21 cellular contexts compared by ENCODE assay signal in genomic region chr1:91552091-91552490, GRCh38. TPM values are rescaled to one million over a fixed set of nuclear protein-coding genes. Genes with fewer than 3 reads are reported as not detected.
DNase-seq lines count a peak whose midpoint lies in the region; TF ChIP-seq lines count a peak whose summit lies in the region.
"Had no signal": no experiment of that assay in that cellular context is flagged by ENCODE, and none has a peak within 500 bp of the region (broad histone marks: within the 10 kb centered on the region; RNA-seq: fewer than 3 reads in every experiment).

No MANE protein-coding gene starts in this region.

- H3K9me3 Mint-ChIP-seq in MCF 10A (ENCODE audit: unreplicated experiment), result no peaks in the 10 kb centered on the region
- peaks cover 15% of the 10 kb centered on the region for H3K9me3 Mint-ChIP-seq in activated CD4-positive, alpha-beta memory T cell treated with anti-CD3 and anti-CD28 coated beads, Interleukin-2, amount 10 ng/mL, durations not matched to agents 7 days and 5 days

- no peaks in the 10 kb centered on the region for H3K9me3 ChIP-seq in breast epithelium
- no peaks in the 10 kb centered on the region for H3K9me3 ChIP-seq in suprapubic skin
- H3K9me3 ChIP-seq: tibial artery had no signal

- DNase-seq in breast epithelium (ENCODE audit: low spot score in 2 of 2), result no peak
- DNase-seq in MCF 10A (ENCODE audit: unreplicated experiment), result no peak
- no peak for DNase-seq in activated CD4-positive, alpha-beta memory T cell treated with anti-CD3 and anti-CD28 coated beads, Interleukin-2, amount 10 ng/mL, durations not matched to agents 7 days and 5 days
- peak; percentile 52 for DNase-seq in fibroblast of peridontal ligament (ENCODE audit: extremely low read depth)
- no peak for DNase-seq in suprapubic skin (ENCODE audit: low spot score in 2 of 2)
- no peak for DNase-seq in NCI-H226
- no peak for DNase-seq in NCI-H748 (lab: John Stamatoyannopoulos, UW; ENCODE audit: unreplicated experiment)
- no peak for DNase-seq in germinal center (ENCODE audit: low spot score)
- DNase-seq: activated CD8-positive, alpha-beta memory T cell treated with anti-CD3 and anti-CD28 coated beads, Interleukin-2, amount 50 U/mL, for 4 hours; activated naive CD4-positive, alpha-beta T cell; DND-41; erythroblast; mammary epithelial cell; NCI-H1048; NCI-H187 treated with DMSO at 0.1 percent for 48 hours; occipital lobe; OCI-M1; retina; stimulated activated CD4-positive, alpha-beta T cell treated with anti-CD3 and anti-CD28 coated beads, Interleukin-2, amount 100 ng/mL, for 48 hours; stimulated activated naive CD4-positive, alpha-beta T cell treated with Interleukin-2 at 50 U/mL for 16 hours; tibial artery had no signal

- TF ChIP-seq EP300 in suprapubic skin (IDR thresholded peaks at IDR 0.05), result no peak

- peaks cover 3 to 13% of the 10 kb centered on the region in 2 donors for H3K4me1 ChIP-seq in breast epithelium
- peaks cover 33% of the 10 kb centered on the region for H3K4me1 ChIP-seq in suprapubic skin

- H3K36me3 Mint-ChIP-seq in MCF 10A (ENCODE audit: insufficient read depth, unreplicated experiment), result no peaks in the 10 kb centered on the region
- peaks cover 37% of the 10 kb centered on the region for H3K36me3 Mint-ChIP-seq in activated CD4-positive, alpha-beta memory T cell treated with anti-CD3 and anti-CD28 coated beads, Interleukin-2, amount 10 ng/mL, durations not matched to agents 7 days and 5 days (ENCODE audit: low read depth)

- no peak for TF ChIP-seq POLR2A in breast epithelium (IDR thresholded peaks at IDR 0.05)
- no peak for TF ChIP-seq POLR2A in suprapubic skin (IDR thresholded peaks at IDR 0.05)

- peaks cover 49% of the 10 kb centered on the region for H3K4me1 Mint-ChIP-seq in MCF 10A (ENCODE audit: insufficient read depth, unreplicated experiment)
- peaks cover 100% of the 10 kb centered on the region for H3K4me1 Mint-ChIP-seq in activated CD4-positive, alpha-beta memory T cell treated with anti-CD3 and anti-CD28 coated beads, Interleukin-2, amount 10 ng/mL, durations not matched to agents 7 days and 5 days

- no TSS peak for BruUV-seq in MCF 10A (replicated peaks; lab: Mats Ljungman, UMichigan)

- CTCF ChIA-PET in MCF 10A (lab: Yijun Ruan, JAX), result interaction anchor here (0.6 kb wide), 1 partner anchor 54 kb away, joined by 5 read pairs; no protein-coding TSS in a partner anchor
- CTCF ChIA-PET in activated CD4-positive, alpha-beta memory T cell treated with anti-CD3 and anti-CD28 coated beads, Interleukin-2, amount 10 ng/mL, durations not matched to agents 7 days and 5 days (lab: Charles Lee), result no interaction called here

- H3K27me3 Mint-ChIP-seq in MCF 10A (ENCODE audit: insufficient read depth, unreplicated experiment), result no peaks in the 10 kb centered on the region
- no peaks in the 10 kb centered on the region for H3K27me3 Mint-ChIP-seq in activated CD4-positive, alpha-beta memory T cell treated with anti-CD3 and anti-CD28 coated beads, Interleukin-2, amount 10 ng/mL, durations not matched to agents 7 days and 5 days

- H3K27me3 ChIP-seq in breast epithelium (no peaks in the 10 kb centered on the region), suprapubic skin (no peaks in the 10 kb centered on the region)

- intact Hi-C loops in breast epithelium (cut with DNase I; ENCODE audit: low total_unique reads), result no loop called here
- intact Hi-C loops in MCF 10A (cut with micrococcal nuclease), result loop anchor here (5.0 kb wide), 1 partner anchor 180 kb away; no protein-coding TSS in a partner anchor

- H3K27ac ChIP-seq in breast epithelium (peak overlapping the region; percentile 67 to 69), suprapubic skin (peak overlapping the region; percentile 30)
- H3K27ac ChIP-seq: tibial artery had no signal

- POLR2A ChIA-PET in MCF 10A (lab: Yijun Ruan, JAX), result interaction anchor here (1.2 to 7.2 kb wide), 5 partner anchors 11 to 122 kb away, joined by 3 to 39 read pairs (median 9); no protein-coding TSS in a partner anchor
- POLR2A ChIA-PET in activated CD4-positive, alpha-beta memory T cell treated with anti-CD3 and anti-CD28 coated beads, Interleukin-2, amount 10 ng/mL, durations not matched to agents 7 days and 5 days (lab: Charles Lee), result interaction anchor here (1.0 to 1.2 kb wide), 3 partner anchors 28 to 264 kb away, joined by 3 read pairs; no protein-coding TSS in a partner anchor

- H3K4me3 Mint-ChIP-seq in MCF 10A (ENCODE audit: unreplicated experiment), result no peak overlapping the region
- H3K4me3 Mint-ChIP-seq in activated CD4-positive, alpha-beta memory T cell treated with anti-CD3 and anti-CD28 coated beads, Interleukin-2, amount 10 ng/mL, durations not matched to agents 7 days and 5 days, result no peak overlapping the region

- TF ChIP-seq CTCF in breast epithelium (IDR thresholded peaks at IDR 0.05) (no peak), MCF 10A (IDR thresholded peaks at IDR 0.05; ENCODE audit: unreplicated experiment) (no peak), suprapubic skin (IDR thresholded peaks at IDR 0.05) (no peak)

- H3K36me3 ChIP-seq in breast epithelium, result no peaks in the 10 kb centered on the region
- H3K36me3 ChIP-seq in suprapubic skin, result no peaks in the 10 kb centered on the region
- H3K36me3 ChIP-seq: tibial artery had no signal

- H3K27ac Mint-ChIP-seq in MCF 10A (ENCODE audit: low read depth, unreplicated experiment), result no peak overlapping the region
- peak overlapping the region; percentile 74 for H3K27ac Mint-ChIP-seq in activated CD4-positive, alpha-beta memory T cell treated with anti-CD3 and anti-CD28 coated beads, Interleukin-2, amount 10 ng/mL, durations not matched to agents 7 days and 5 days

- H3K4me3 ChIP-seq in breast epithelium, result no peak overlapping the region
- no peak overlapping the region for H3K4me3 ChIP-seq in suprapubic skin
- H3K4me3 ChIP-seq: tibial artery had no signal

RNA-seq across cellular contexts. Expression of gene CDC7, which starts 51.4 kb away (rescaled TPM):
- 1 to 10 TPM in 2 of 3 donors, under 1 TPM in 1; 0.48 to 4.9 (median 4.1) TPM for total RNA-seq in breast epithelium
- 4.0 and 8.0 TPM in 2 replicates for total RNA-seq in MCF 10A (2022)
- total RNA-seq in activated CD4-positive, alpha-beta memory T cell treated with anti-CD3 and anti-CD28 coated beads, Interleukin-2, amount 10 ng/mL, durations not matched to agents 7 days and 5 days, result 10 to 100 TPM; 26.7 to 28.1 TPM
- 1 to 10 TPM in 3 of 4 donors, under 1 TPM in 1; 0.47 to 5.4 (median 2.3) TPM for total RNA-seq in suprapubic skin
